Comparison of ENCODE assay signal across 8 cellular contexts in the genomic region with DNA sequence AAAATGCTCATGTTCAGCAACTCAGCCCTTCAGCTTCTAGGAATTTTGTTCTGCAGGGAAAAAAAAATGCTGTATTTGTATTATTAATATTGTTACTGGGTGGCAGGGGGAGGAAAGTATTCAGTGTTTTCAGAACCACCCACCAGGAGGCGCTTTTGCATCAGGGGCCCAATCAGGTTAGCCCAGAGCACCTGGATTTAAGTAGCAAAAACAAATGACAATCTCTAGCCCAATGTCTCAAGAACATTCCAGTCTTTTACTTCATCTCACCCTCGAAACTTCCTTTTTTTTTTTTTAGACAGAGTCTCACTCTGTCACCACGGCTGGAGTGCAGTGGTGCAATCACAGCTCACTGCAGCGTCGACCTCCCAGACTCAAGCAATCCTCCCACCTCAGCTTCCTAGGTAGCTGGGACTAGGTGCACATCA. TPM values are rescaled to one million over a fixed set of nuclear protein-coding genes. Genes with fewer than 3 reads are reported as not detected.
DNase-seq lines count a peak whose midpoint lies in the region; ATAC-seq and TF ChIP-seq lines count a peak whose summit lies in the region.

No MANE protein-coding gene starts in this region.

- TF ChIP-seq CTCF in Peyer's patch (IDR thresholded peaks at IDR 0.05), result peak; percentile 52 to 73 (median 62)

- no peak overlapping the region for H3K27ac ChIP-seq in Peyer's patch

- ATAC-seq in HG03520 (IDR thresholded peaks at IDR 0.05; ENCODE audit: unreplicated experiment) (no peak), GM19328 (IDR thresholded peaks at IDR 0.05; ENCODE audit: unreplicated experiment) (no peak)

- H3K4me3 ChIP-seq in Peyer's patch, result no peak overlapping the region

- no peaks in the 10 kb centered on the region for H3K9me3 ChIP-seq in Peyer's patch

- no peaks in the 10 kb centered on the region for H3K27me3 ChIP-seq in Peyer's patch

- DNase-seq in COLO668 (lab: John Stamatoyannopoulos, UW; ENCODE audit: unreplicated experiment) (peak; percentile 75), HS-27A (ENCODE audit: low read depth) (peak; percentile 35), Peyer's patch (peak in 2 of 3 donors; percentile 51 to 71), germinal center (ENCODE audit: low spot score) (peak; percentile 85)
- peak; percentile 79 for DNase-seq in activated T-cell treated with anti-CD3 and anti-CD28 coated beads, Interleukin-2, amount 50 U/mL, for 48 hours
- DNase-seq in stimulated activated CD4-positive, alpha-beta T cell treated with anti-CD3 and anti-CD28 coated beads, Interleukin-1b, Interleukin-23, amount 100 ng/mL, for 4 hours (ENCODE audit: low read depth in 2 of 2), result peak; percentile 56 to 75

- no peak for TF ChIP-seq POLR2A in Peyer's patch (IDR thresholded peaks at IDR 0.05)

- no peaks in the 10 kb centered on the region for H3K36me3 ChIP-seq in Peyer's patch

- peaks cover 0 to 5% (median 0%) of the 10 kb centered on the region in 4 donors for H3K4me1 ChIP-seq in Peyer's patch

RNA-seq across cellular contexts. Expression of a gene that starts 0.6 kb away (rescaled TPM):
- total RNA-seq in Peyer's patch, result not detected

Comparison
In these comparisons a context has a peak if more than half of its experiments do, and no peak if none do; other contexts are left out.
1. DNase-seq: peak in every context shown above with its lines; median percentile 85 in germinal center; 79 in activated T-cell treated with anti-CD3 and anti-CD28 coated beads, Interleukin-2, amount 50 U/mL, for 48 hours; 75 in COLO668; 66 in stimulated activated CD4-positive, alpha-beta T cell treated with anti-CD3 and anti-CD28 coated beads, Interleukin-1b, Interleukin-23, amount 100 ng/mL, for 4 hours; 61 in Peyer's patch; 35 in HS-27A.